ENCODE assay signal across 8 cellular contexts in genomic region chr7:129615018-129615417, GRCh38. TPM values are rescaled to one million over a fixed set of nuclear protein-coding genes. Genes with fewer than 3 reads are reported as not detected.
A peak's percentile ranks its signal among the peaks of the same experiment; 100 is the strongest.
DNase-seq lines count a peak whose midpoint lies in the region; ATAC-seq, FAIRE-seq and TF ChIP-seq lines count a peak whose summit lies in the region.

No MANE protein-coding gene starts in this region.

- H3K4me3 ChIP-seq in RWPE2 (ENCODE audit: severe bottlenecking), result no peak overlapping the region
- no peak overlapping the region for H3K4me3 ChIP-seq in mesodermal cell (ENCODE audit: extremely low read depth, insufficient read depth, low read length, poor library complexity, severe bottlenecking)
- H3K4me3 ChIP-seq in mucosa of descending colon, result no peak overlapping the region
- no peak overlapping the region for H3K4me3 ChIP-seq in brain microvascular endothelial cell (ENCODE audit: low read depth, low read length)
- H3K4me3 ChIP-seq in HAP-1, result no peak overlapping the region
- no peak overlapping the region for H3K4me3 ChIP-seq in small intestine (ENCODE audit: low read depth in 1 of 2, low read length in 2 of 2)

- H3K27ac ChIP-seq in RWPE2 (ENCODE audit: poor library complexity, severe bottlenecking) (peak overlapping the region; percentile 11), mesodermal cell (ENCODE audit: low read depth, low read length, severe bottlenecking) (peak overlapping the region; percentile 24), brain microvascular endothelial cell (no peak overlapping the region), small intestine (ENCODE audit: low read depth in 1 of 2, low read length in 1 of 2) (no peak overlapping the region)

- H3K9me3 ChIP-seq in RWPE2 (ENCODE audit: severe bottlenecking), result no peaks in the 10 kb centered on the region
- no peaks in the 10 kb centered on the region for H3K9me3 ChIP-seq in mesodermal cell (ENCODE audit: control insufficient read depth, low read length)
- H3K9me3 ChIP-seq in mucosa of descending colon, result no peaks in the 10 kb centered on the region
- H3K9me3 ChIP-seq in HAP-1, result no peaks in the 10 kb centered on the region
- no peaks in the 10 kb centered on the region for H3K9me3 ChIP-seq in small intestine (ENCODE audit: control insufficient read depth, low read depth)

- TF ChIP-seq CTCF in RWPE2 (IDR thresholded peaks at IDR 0.05; ENCODE audit: poor library complexity, severe bottlenecking) (no peak), mucosa of descending colon (IDR thresholded peaks at IDR 0.05) (no peak), brain microvascular endothelial cell (IDR thresholded peaks at IDR 0.05; ENCODE audit: low read depth, low read length, missing control alignments) (no peak)

- intact Hi-C loops in mucosa of descending colon (cut with DNase I, micrococcal nuclease), result no loop called here

- FAIRE-seq in small intestine (lab: Jason Lieb, UNC), result no peak

- TF ChIP-seq POLR2A in GM18505 (IDR thresholded peaks at IDR 0.05; ENCODE audit: borderline replicate concordance, extremely low read depth, insufficient read depth, insufficient read length), result no peak

- no CpG with 5 or more reads among the region's 1 CpG for WGBS in mesodermal cell (ENCODE audit: insufficient coverage in 2 of 2), 2 experiments
- WGBS in small intestine, 3 donors, result 78 to 93% (median 79%) methylated on average over 1 of the region's 1 CpG

- in situ Hi-C loops in brain microvascular endothelial cell (cut with HindIII; ENCODE audit: low pct_ligation_motif_present, low sequenced_read_pairs) (no loop called here), HAP-1 (cut with MboI; ENCODE audit: low sequenced_read_pairs) (no loop called here)

- peaks cover 21% of the 10 kb centered on the region for H3K4me1 ChIP-seq in RWPE2 (ENCODE audit: insufficient read depth, poor library complexity, severe bottlenecking)
- H3K4me1 ChIP-seq in mesodermal cell (ENCODE audit: control insufficient read depth, insufficient read depth, low read length, poor library complexity, severe bottlenecking), result peaks cover 24% of the 10 kb centered on the region
- peaks cover 26% of the 10 kb centered on the region for H3K4me1 ChIP-seq in mucosa of descending colon (ENCODE audit: low read depth)
- peaks cover 42% of the 10 kb centered on the region for H3K4me1 ChIP-seq in HAP-1
- peaks cover 2 to 4% of the 10 kb centered on the region in 2 donors for H3K4me1 ChIP-seq in small intestine (ENCODE audit: control insufficient read depth in 2 of 2, insufficient read depth in 1 of 2, low read depth in 1 of 2, low read length in 1 of 2)

- peak; percentile 31 for ATAC-seq in GM18505 (IDR thresholded peaks at IDR 0.05; ENCODE audit: unreplicated experiment)
- ATAC-seq in HG02759 (IDR thresholded peaks at IDR 0.05; ENCODE audit: unreplicated experiment), result peak; percentile 26
- peak; percentile 63 for ATAC-seq in RWPE2 (ENCODE audit: low read depth)
- ATAC-seq in mucosa of descending colon, result no peak

- DNase-seq in RWPE2 (ENCODE audit: low spot score) (no peak), mucosa of descending colon (no peak), brain microvascular endothelial cell (no peak), HAP-1 (ENCODE audit: low spot score in 2 of 2) (no peak), small intestine (no peak)

- H3K27me3 ChIP-seq in RWPE2 (ENCODE audit: insufficient read depth, poor library complexity, severe bottlenecking), result no peaks in the 10 kb centered on the region
- H3K27me3 ChIP-seq in brain microvascular endothelial cell (replicated peaks), result no peaks in the 10 kb centered on the region
- H3K27me3 ChIP-seq in HAP-1 (ENCODE audit: low read depth), result no peaks in the 10 kb centered on the region
- no peaks in the 10 kb centered on the region for H3K27me3 ChIP-seq in small intestine (ENCODE audit: control insufficient read depth in 2 of 2, insufficient read depth in 2 of 2, low read length in 2 of 2)

- H3K36me3 ChIP-seq in RWPE2 (ENCODE audit: low read depth) (peaks cover 7% of the 10 kb centered on the region), mesodermal cell (ENCODE audit: control insufficient read depth, insufficient read depth, low read length) (peaks cover 3% of the 10 kb centered on the region), mucosa of descending colon (ENCODE audit: low read depth) (no peaks in the 10 kb centered on the region), brain microvascular endothelial cell (replicated peaks) (no peaks in the 10 kb centered on the region), HAP-1 (replicated peaks) (peaks cover 4% of the 10 kb centered on the region; the same call in 1 of the 2 replicates), small intestine (ENCODE audit: control insufficient read depth in 2 of 2, insufficient read depth in 2 of 2, low read length in 2 of 2) (no peaks in the 10 kb centered on the region)

RNA-seq across cellular contexts. Expression of gene NRF1, which starts 3.5 kb away (rescaled TPM):
- polyA plus RNA-seq in mesodermal cell (2013, experiment 1 of 2), result 13.0 TPM
- 13.7 TPM for polyA plus RNA-seq in mesodermal cell (2013, experiment 2 of 2)
- 10 to 100 TPM; 13.3 to 21.8 (median 17.4) TPM for total RNA-seq in mucosa of descending colon
- polyA plus RNA-seq in small intestine, result 1 to 10 TPM; 7.6 to 9.7 (median 8.8) TPM

Comparison
In these comparisons a context has a peak if more than half of its experiments do, and no peak if none do; other contexts are left out.
1. H3K27ac ChIP-seq: peak in RWPE2 (single experiment) and mesodermal cell (single experiment); none in brain microvascular endothelial cell (single experiment) and small intestine (0 of 2).